In the genomic region with DNA sequence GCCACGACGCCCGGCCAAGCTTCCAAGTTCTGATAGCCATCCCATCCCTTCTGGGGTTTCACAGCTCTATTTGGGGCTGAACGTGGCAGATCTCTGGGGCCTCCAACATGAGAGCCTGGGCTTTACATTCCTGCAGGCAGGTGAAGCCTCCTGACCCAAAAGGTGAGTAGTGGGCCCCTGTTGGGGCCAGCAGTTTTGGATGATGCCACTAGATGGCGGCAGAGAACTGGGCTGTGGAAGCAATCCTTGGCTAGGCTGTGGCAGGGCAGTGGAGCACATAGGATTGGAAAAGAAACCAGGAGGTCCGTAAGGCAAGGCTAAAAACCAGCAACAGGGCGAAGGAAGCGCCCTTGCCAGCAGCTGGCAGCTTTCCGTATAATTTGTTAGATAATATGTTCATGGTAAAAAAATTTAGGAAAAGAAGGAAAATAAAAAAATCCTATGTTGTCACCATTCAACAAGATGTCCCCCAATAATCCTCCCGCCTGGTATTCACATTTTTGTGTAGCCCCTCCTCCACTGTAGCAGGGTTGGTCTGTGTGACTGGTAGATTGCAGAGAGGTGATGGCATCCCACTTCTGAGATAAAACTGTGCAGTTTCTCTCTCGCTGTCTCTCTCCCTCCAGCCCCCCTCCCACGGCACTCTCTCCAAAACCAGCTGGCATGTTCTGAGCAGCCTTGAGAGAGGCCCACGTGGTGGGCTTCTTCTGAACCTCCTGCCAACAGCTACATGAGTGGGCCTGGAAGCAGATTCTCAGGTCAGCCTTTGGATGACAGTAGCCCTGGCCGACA, we compare ENCODE assay signal across 8 cellular contexts. TPM values are rescaled to one million over a fixed set of nuclear protein-coding genes. Genes with fewer than 3 reads are reported as not detected.
DNase-seq lines count a peak whose midpoint lies in the region; ATAC-seq and TF ChIP-seq lines count a peak whose summit lies in the region.

No MANE protein-coding gene starts in this region.

- H3K9me3 ChIP-seq in OCI-LY7 (ENCODE audit: low read length) (no peaks in the 10 kb centered on the region), neutrophil (no peaks in the 10 kb centered on the region), thyroid gland (no peaks in the 10 kb centered on the region)

- CTCF ChIA-PET in OCI-LY7 (lab: Charles Lee; ENCODE audit: unreplicated experiment), result no interaction called here

- TF ChIP-seq CTCF in OCI-LY7 (conservative IDR thresholded peaks at IDR 0.05; ENCODE audit: low read length) (peak; percentile 92), fibroblast of pulmonary artery (IDR thresholded peaks at IDR 0.05; ENCODE audit: low read length, missing control alignments) (peak; percentile 99), neutrophil (IDR thresholded peaks at IDR 0.05) (peak; percentile 61), thyroid gland (IDR thresholded peaks at IDR 0.05) (peak; percentile 76 to 95 (median 82))

- no peaks in the 10 kb centered on the region for H3K79me2 ChIP-seq in OCI-LY7 (ENCODE audit: insufficient read depth, low read depth, low read length)

- DNase-seq in C1 segment of cervical spinal cord (lab: John Stamatoyannopoulos, UW) (peak in 10 of 14 donors; percentile 1 to 38 (median 27)), OCI-LY7 (ENCODE audit: low spot score) (peak; percentile 60), activated T-helper 1 cell treated with Interleukin-2 at 50 U/mL for 16 hours (ENCODE audit: low read depth) (peak; percentile 25), fibroblast of pulmonary artery (ENCODE audit: low read depth) (peak; percentile 77), thyroid gland (peak; percentile 68 to 76)

- intact Hi-C loops in OCI-LY7 (cut with micrococcal nuclease; ENCODE audit: unreplicated experiment) (loop anchor here (2.0 to 10.0 kb wide), 2 partner anchors 132 to 238 kb away; partner anchors contain the start of gene OR4S1), thyroid gland (cut with DNase I) (no loop called here)

- H3K36me3 ChIP-seq in OCI-LY7 (ENCODE audit: insufficient read depth, low read length) (no peaks in the 10 kb centered on the region), neutrophil (peaks cover 25% of the 10 kb centered on the region), thyroid gland (peaks cover 0 to 2% of the 10 kb centered on the region in 2 donors)

- no TSS peak for BruUV-seq in OCI-LY7 (replicated peaks; lab: Mats Ljungman, UMichigan)

- H3K4me3 ChIP-seq in OCI-LY7 (ENCODE audit: low read depth, low read length, poor library complexity, severe bottlenecking) (no peak overlapping the region), fibroblast of pulmonary artery (replicated peaks; ENCODE audit: low read depth, low read length) (peak overlapping the region; percentile 13), neutrophil (ENCODE audit: low read depth in 1 of 2, low read length in 1 of 2) (no peak overlapping the region), thyroid gland (replicated peaks in 1 of 3) (no peak overlapping the region)

- POLR2A ChIA-PET in OCI-LY7 (lab: Charles Lee), result interaction anchor here (0.6 to 1.2 kb wide), 3 partner anchors 12 to 475 kb away, joined by 3 to 4 read pairs (median 3); no protein-coding TSS in a partner anchor

- peaks cover 20% of the 10 kb centered on the region for H3K27me3 ChIP-seq in neutrophil
- no peaks in the 10 kb centered on the region for H3K27me3 ChIP-seq in thyroid gland

- H3K4me2 ChIP-seq in OCI-LY7 (ENCODE audit: low read length), result no peak overlapping the region

- H3K9me2 ChIP-seq in OCI-LY7 (ENCODE audit: insufficient read depth, low read length), result no peaks in the 10 kb centered on the region

- peak; percentile 85 for ATAC-seq in GM19035 (IDR thresholded peaks at IDR 0.05; ENCODE audit: unreplicated experiment)
- peak; percentile 67 for ATAC-seq in HG03521 (IDR thresholded peaks at IDR 0.05; ENCODE audit: unreplicated experiment)

- no peak overlapping the region for H2AFZ ChIP-seq in OCI-LY7 (ENCODE audit: low read length)

- no peak overlapping the region for H3K27ac ChIP-seq in OCI-LY7 (ENCODE audit: low read depth, low read length, poor library complexity, severe bottlenecking)
- no peak overlapping the region for H3K27ac ChIP-seq in neutrophil
- H3K27ac ChIP-seq in thyroid gland, result no peak overlapping the region

- H4K20me1 ChIP-seq in OCI-LY7 (ENCODE audit: insufficient read depth, low read length), result no peaks in the 10 kb centered on the region

- TF ChIP-seq POLR2A in thyroid gland (IDR thresholded peaks at IDR 0.05), result no peak

- WGBS in thyroid gland, 2 donors, result 29 to 38% methylated on average over 14 of the region's 14 CpGs

- H3K4me1 ChIP-seq in OCI-LY7 (ENCODE audit: insufficient read depth, low read length, poor library complexity, severe bottlenecking) (peaks cover 12% of the 10 kb centered on the region), neutrophil (ENCODE audit: control insufficient read depth in 1 of 2, insufficient read depth in 1 of 2, low read depth in 1 of 2, low read length in 1 of 2) (peaks cover 0 to 3% of the 10 kb centered on the region in 2 experiments), thyroid gland (peaks cover 7 to 17% of the 10 kb centered on the region in 2 donors)

RNA-seq across cellular contexts. Expression of gene OR4B1, which starts 43.6 kb away (rescaled TPM):
- total RNA-seq in OCI-LY7 (2014; rRNA removed; shearing (Covaris generic)), result not detected in 2 replicates
- total RNA-seq in OCI-LY7 (2022) (not detected in 2 replicates), thyroid gland (not detected)

Comparison
In these comparisons a context has a peak if more than half of its experiments do, and no peak if none do; other contexts are left out.
1. DNase-seq: peak in every context shown above with its lines; median percentile 77 in fibroblast of pulmonary artery; 72 in thyroid gland; 60 in OCI-LY7; 27 in C1 segment of cervical spinal cord; 25 in activated T-helper 1 cell treated with Interleukin-2 at 50 U/mL for 16 hours.